ENCODE assay signal across 16 cellular contexts in genomic region chr11:74442601-74443000, GRCh38. TPM values are rescaled to one million over a fixed set of nuclear protein-coding genes. Genes with fewer than 3 reads are reported as not detected.
A peak's percentile ranks its signal among the peaks of the same experiment; 100 is the strongest.
DNase-seq lines count a peak whose midpoint lies in the region; ATAC-seq and TF ChIP-seq lines count a peak whose summit lies in the region.
"Had no signal": no experiment of that assay in that cellular context is flagged by ENCODE, and none has a peak within 500 bp of the region (broad histone marks: within the 10 kb centered on the region; RNA-seq: fewer than 3 reads in every experiment).

No MANE protein-coding gene starts in this region.

- H2BK120ac ChIP-seq in mesenchymal stem cell (ENCODE audit: low read depth, low read length): no peak overlapping the region

- H3K9ac ChIP-seq in GM23248 (no peak overlapping the region), PC-3 (ENCODE audit: low read length) (peak overlapping the region; percentile 34; the same call in 1 of the 2 replicates), mesenchymal stem cell (ENCODE audit: low read length) (no peak overlapping the region)
- H3K9ac ChIP-seq: BLaER1 had no signal

- H2BK15ac ChIP-seq in mesenchymal stem cell (ENCODE audit: low read depth, poor library complexity, severe bottlenecking): no peak overlapping the region

- H3K27ac ChIP-seq in GM23248 (no peak overlapping the region), PC-3 (ENCODE audit: low read length) (peak overlapping the region; percentile 77), dorsolateral prefrontal cortex (peak overlapping the region in 54 of 59 donors; percentile 4 to 92 (median 74)), psoas muscle (peak overlapping the region; percentile 82), mesenchymal stem cell (ENCODE audit: low read length, poor library complexity, severe bottlenecking) (no peak overlapping the region)
- H3K27ac ChIP-seq: BLaER1 had no signal

- H3K79me1 ChIP-seq in mesenchymal stem cell (replicated peaks; ENCODE audit: low read length, poor library complexity, severe bottlenecking): no peaks in the 10 kb centered on the region

- no TSS peak for BruUV-seq in PC-3 (replicated peaks; lab: Mats Ljungman, UMichigan)

- no peaks in the 10 kb centered on the region for H3K36me3 ChIP-seq in GM23248 (ENCODE audit: low read depth)
- H3K36me3 ChIP-seq in PC-3 (ENCODE audit: low read depth, low read length): no peaks in the 10 kb centered on the region
- no peaks in the 10 kb centered on the region for H3K36me3 ChIP-seq in psoas muscle (ENCODE audit: insufficient read depth in 1 of 2, low read depth in 1 of 2)
- H3K36me3 ChIP-seq in mesenchymal stem cell (ENCODE audit: control insufficient read depth in 1 of 2, insufficient read depth in 2 of 2, low read depth in 1 of 2, low read length in 2 of 2): no peaks in the 10 kb centered on the region
- H3K36me3 ChIP-seq: BLaER1 had no signal

- no peak overlapping the region for H3K23ac ChIP-seq in mesenchymal stem cell (ENCODE audit: low read length in 2 of 2)

- H3K9me3 ChIP-seq in GM23248 (ENCODE audit: low read depth): no peaks in the 10 kb centered on the region
- no peaks in the 10 kb centered on the region for H3K9me3 ChIP-seq in PC-3 (ENCODE audit: low read length)
- no peaks in the 10 kb centered on the region for H3K9me3 ChIP-seq in psoas muscle
- H3K9me3 ChIP-seq in mesenchymal stem cell (ENCODE audit: control insufficient read depth, low read length): no peaks in the 10 kb centered on the region

- 67 to 74% methylated on average over 4 of the region's 4 CpGs for WGBS in GM23248 (ENCODE audit: low coverage in 1 of 2, low lambda C conversion rate in 2 of 2, missing lambda C conversion rate in 2 of 2), 2 experiments
- 45 to 57% (median 55%) methylated on average over 4 of the region's 4 CpGs for WGBS in psoas muscle, 3 donors
- WGBS in mesenchymal stem cell: 75% methylated on average over 4 of the region's 4 CpGs

- H2AFZ ChIP-seq in GM23248 (no peak overlapping the region), PC-3 (ENCODE audit: low read length) (0 out of 2 replicates have a peak overlapping the region, but pooled peaks have one; percentile 28), mesenchymal stem cell (ENCODE audit: low read depth, low read length) (no peak overlapping the region)

- H3K4me1 ChIP-seq in GM23248 (ENCODE audit: insufficient read depth): no peaks in the 10 kb centered on the region
- H3K4me1 ChIP-seq in PC-3 (ENCODE audit: insufficient read depth, low read length): peaks cover 18% of the 10 kb centered on the region
- peaks cover 19% of the 10 kb centered on the region for H3K4me1 ChIP-seq in psoas muscle
- H3K4me1 ChIP-seq in mesenchymal stem cell (ENCODE audit: control insufficient read depth, insufficient read depth, low read depth, low read length): peaks cover 4% of the 10 kb centered on the region

- no peak overlapping the region for H2AK5ac ChIP-seq in mesenchymal stem cell (ENCODE audit: low read length, severe bottlenecking)

- H3K27me3 ChIP-seq in GM23248 (replicated peaks; ENCODE audit: insufficient read depth) (no peaks in the 10 kb centered on the region), PC-3 (ENCODE audit: low read length) (no peaks in the 10 kb centered on the region), dorsolateral prefrontal cortex (no peaks in the 10 kb centered on the region), psoas muscle (ENCODE audit: insufficient read depth in 3 of 3, low read length in 2 of 3) (no peaks in the 10 kb centered on the region), mesenchymal stem cell (ENCODE audit: control insufficient read depth in 1 of 2, insufficient read depth in 1 of 2, low read length in 2 of 2) (peaks cover 0 to 4% of the 10 kb centered on the region in 2 experiments)
- H3K27me3 ChIP-seq: BLaER1 had no signal

- H3K4me2 ChIP-seq in GM23248 (ENCODE audit: unreplicated experiment) (no peak overlapping the region), PC-3 (ENCODE audit: low read length) (peak overlapping the region; percentile 63), mesenchymal stem cell (ENCODE audit: low read length, poor library complexity, severe bottlenecking) (no peak overlapping the region)
- H3K4me2 ChIP-seq: BLaER1 had no signal

- TF ChIP-seq CTCF in PC-3 (conservative IDR thresholded peaks at IDR 0.05; ENCODE audit: low read depth, low read length): no peak
- no peak for TF ChIP-seq CTCF in dorsolateral prefrontal cortex (IDR thresholded peaks at IDR 0.05 in 54 of 56, conservative IDR thresholded peaks at IDR 0.05 in 2 of 56; ENCODE audit: low read depth in 1 of 56, partially characterized antibody in 56 of 56)
- no peak for TF ChIP-seq CTCF in psoas muscle (IDR thresholded peaks at IDR 0.05)

- H2BK12ac ChIP-seq in mesenchymal stem cell (ENCODE audit: low read length in 2 of 2): no peak overlapping the region

- ATAC-seq in PC-3: peak; percentile 84
- ATAC-seq in psoas muscle: peak; percentile 59 to 83 (median 76)
- ATAC-seq in GM18868 (IDR thresholded peaks at IDR 0.05; ENCODE audit: unreplicated experiment): no peak
- ATAC-seq: activated CD8-positive, alpha-beta memory T cell treated with anti-CD3 and anti-CD28 coated beads, Interleukin-2, amount 10 ng/mL, durations not matched to agents 7 days and 5 days; stimulated activated naive CD8-positive, alpha-beta T cell treated with anti-CD3 and anti-CD28 coated beads, Interleukin-15, Interleukin-2, amounts not matched to agents 100 U/mL and 50 U/mL, for 24 hours had no signal

- H3K14ac ChIP-seq in mesenchymal stem cell (ENCODE audit: low read length in 2 of 2): no peak overlapping the region

- no peak overlapping the region for H3K18ac ChIP-seq in mesenchymal stem cell (ENCODE audit: low read depth in 1 of 2, low read length in 2 of 2)

- H3K4ac ChIP-seq in mesenchymal stem cell (ENCODE audit: low read depth in 1 of 2, low read length in 2 of 2): no peak overlapping the region

- CTCF ChIA-PET in PC-3 (lab: Charles Lee): interaction anchor here (1.1 to 2.2 kb wide), 3 partner anchors 52 to 187 kb away, joined by 4 to 10 read pairs (median 8); no protein-coding TSS in a partner anchor

- no peak overlapping the region for H3K4me3 ChIP-seq in GM23248
- no peak overlapping the region for H3K4me3 ChIP-seq in PC-3 (ENCODE audit: low read length)
- no peak overlapping the region for H3K4me3 ChIP-seq in dorsolateral prefrontal cortex
- peak overlapping the region; percentile 43 for H3K4me3 ChIP-seq in psoas muscle
- H3K4me3 ChIP-seq in mesenchymal stem cell (ENCODE audit: insufficient read depth in 1 of 2, low read depth in 1 of 2, low read length in 2 of 2): no peak overlapping the region
- H3K4me3 ChIP-seq: BLaER1 had no signal

- H2BK5ac ChIP-seq in mesenchymal stem cell (ENCODE audit: low read depth, low read length, poor library complexity, severe bottlenecking): no peak overlapping the region

- no peaks in the 10 kb centered on the region for H3K79me2 ChIP-seq in GM23248 (ENCODE audit: insufficient read depth)
- no peaks in the 10 kb centered on the region for H3K79me2 ChIP-seq in PC-3 (ENCODE audit: low read length)

- H4K20me1 ChIP-seq in GM23248 (ENCODE audit: insufficient read depth): no peaks in the 10 kb centered on the region
- H4K20me1 ChIP-seq in PC-3 (ENCODE audit: low read length): no peaks in the 10 kb centered on the region
- H4K20me1 ChIP-seq: BLaER1 had no signal

- intact Hi-C loops in PC-3 (cut with micrococcal nuclease) (loop anchor here (2.0 to 10.0 kb wide), 5 partner anchors 24 to 478 kb away; no protein-coding TSS in a partner anchor), dorsolateral prefrontal cortex (cut with DNase I) (no loop called here), psoas muscle (cut with DNase I) (no loop called here)

- in situ Hi-C loops in GM23248 (cut with MboI): no loop called here

- H3F3A ChIP-seq in GM23248 (ENCODE audit: insufficient read depth) (no peaks in the 10 kb centered on the region), PC-3 (ENCODE audit: low read length, unreplicated experiment) (peaks cover 3% of the 10 kb centered on the region)

- H4K8ac ChIP-seq in mesenchymal stem cell (ENCODE audit: low read length): no peak overlapping the region

- H3K9me2 ChIP-seq in GM23248 (ENCODE audit: insufficient read depth) (no peaks in the 10 kb centered on the region), PC-3 (replicated peaks; ENCODE audit: low read length) (no peaks in the 10 kb centered on the region)

- H4K91ac ChIP-seq in mesenchymal stem cell (ENCODE audit: low read length): no peak overlapping the region

- DNase-seq in GM23248 (peak; percentile 52), PC-3 (peak; percentile 80), dorsolateral prefrontal cortex (no peak), psoas muscle (no peak), mesenchymal stem cell (no peak), activated T-cell treated with anti-CD3 and anti-CD28 coated beads for 4 hours (no peak), NCI-H2171 treated with DMSO at 0.1 percent for 48 hours (lab: John Stamatoyannopoulos, UW) (no peak)
- DNase-seq: activated CD8-positive, alpha-beta memory T cell treated with anti-CD3 and anti-CD28 coated beads, Interleukin-2, amount 10 ng/mL, durations not matched to agents 7 days and 5 days; activated gamma-delta T cell treated with Interleukin-2 at 50 U/mL for 16 hours; H7; midbrain; NCI-H446 treated with DMSO at 0.1 percent for 48 hours; stimulated activated naive CD8-positive, alpha-beta T cell treated with anti-CD3 and anti-CD28 coated beads, Interleukin-15, Interleukin-2, amounts not matched to agents 100 U/mL and 50 U/mL, for 24 hours; SW 1271 had no signal

- POLR2A ChIA-PET in PC-3 (lab: Charles Lee; ENCODE audit: unreplicated experiment): no interaction called here

RNA-seq across cellular contexts. Expression of gene KCNE3, which starts 24.7 kb away (rescaled TPM):
- total RNA-seq in GM23248 (2014; rRNA removed; shearing (Covaris generic)): 0.11 TPM in 1 of 2 replicates, not detected in the other
- polyA plus RNA-seq in GM23248 (2016; fragmentation: Nextera tagmentation; extraction: Ambion mirVana) (0.24 and 0.38 TPM in 2 replicates), psoas muscle (under 1 TPM; 0.21 to 0.80 (median 0.72) TPM)
- total RNA-seq in PC-3 (2014; rRNA removed) (0.58 and 0.73 TPM in 2 replicates), dorsolateral prefrontal cortex (1 to 10 TPM in 118 of 120 experiments, under 1 TPM in 2; 0.82 to 7.7 (median 2.6) TPM), psoas muscle (1 to 10 TPM; 1.0 to 3.3 (median 1.4) TPM)
- 0.50 TPM for polyA plus RNA-seq in mesenchymal stem cell (2013, experiment 1 of 2)
- polyA plus RNA-seq in mesenchymal stem cell (2013, experiment 2 of 2): 0.51 TPM

RNA-seq across cellular contexts. Expression of gene PGM2L1, which starts 44.4 kb away (rescaled TPM):
- 4.6 and 5.2 TPM in 2 replicates for total RNA-seq in GM23248 (2014; rRNA removed; shearing (Covaris generic))
- polyA plus RNA-seq in GM23248 (2016; fragmentation: Nextera tagmentation; extraction: Ambion mirVana) (4.7 and 5.1 TPM in 2 replicates), psoas muscle (1 to 10 TPM; 2.8 to 9.8 (median 3.6) TPM)
- total RNA-seq in PC-3 (2014; rRNA removed) (1.9 and 2.0 TPM in 2 replicates), dorsolateral prefrontal cortex (100 to 1,000 TPM in 12 of 120 experiments, 10 to 100 TPM in 108; 26.3 to 120 (median 74.7) TPM), psoas muscle (10 to 100 TPM in 2 of 4 donors, 1 to 10 TPM in 2; 9.1 to 10.9 (median 10.2) TPM)
- 2.2 TPM for polyA plus RNA-seq in mesenchymal stem cell (2013, experiment 1 of 2)
- polyA plus RNA-seq in mesenchymal stem cell (2013, experiment 2 of 2): 2.1 TPM

RNA-seq across cellular contexts. Expression of gene LIPT2, which starts 50.9 kb away (rescaled TPM):
- 2.1 and 2.4 TPM in 2 replicates for total RNA-seq in GM23248 (2014; rRNA removed; shearing (Covaris generic))
- polyA plus RNA-seq in GM23248 (2016; fragmentation: Nextera tagmentation; extraction: Ambion mirVana): 1.5 and 1.6 TPM in 2 replicates
- 9.4 and 11.3 TPM in 2 replicates for total RNA-seq in PC-3 (2014; rRNA removed)
- 1 to 10 TPM in 116 of 120 experiments, under 1 TPM in 2, not detected in 2; 0.65 to 8.6 (median 2.9) TPM for total RNA-seq in dorsolateral prefrontal cortex
- 1 to 10 TPM; 4.0 to 5.4 (median 4.4) TPM for total RNA-seq in psoas muscle
- 1 to 10 TPM in 2 of 3 donors, under 1 TPM in 1; 0.94 to 4.5 (median 2.1) TPM for polyA plus RNA-seq in psoas muscle
- polyA plus RNA-seq in mesenchymal stem cell (2013, experiment 1 of 2): 1.1 TPM
- 1.1 TPM for polyA plus RNA-seq in mesenchymal stem cell (2013, experiment 2 of 2)

Comparison
In these comparisons a context has a peak if more than half of its experiments do, and no peak if none do; other contexts are left out.
1. DNase-seq: peak in GM23248 (single experiment) and PC-3 (single experiment); none in dorsolateral prefrontal cortex (0 of 10), psoas muscle (0 of 2), mesenchymal stem cell (single experiment), activated T-cell treated with anti-CD3 and anti-CD28 coated beads for 4 hours (single experiment) and NCI-H2171 treated with DMSO at 0.1 percent for 48 hours (single experiment).
2. H3K27ac ChIP-seq: peak in PC-3 (single experiment), dorsolateral prefrontal cortex (54 of 59) and psoas muscle (single experiment); none in GM23248 (single experiment) and mesenchymal stem cell (single experiment).